In the genomic region with DNA sequence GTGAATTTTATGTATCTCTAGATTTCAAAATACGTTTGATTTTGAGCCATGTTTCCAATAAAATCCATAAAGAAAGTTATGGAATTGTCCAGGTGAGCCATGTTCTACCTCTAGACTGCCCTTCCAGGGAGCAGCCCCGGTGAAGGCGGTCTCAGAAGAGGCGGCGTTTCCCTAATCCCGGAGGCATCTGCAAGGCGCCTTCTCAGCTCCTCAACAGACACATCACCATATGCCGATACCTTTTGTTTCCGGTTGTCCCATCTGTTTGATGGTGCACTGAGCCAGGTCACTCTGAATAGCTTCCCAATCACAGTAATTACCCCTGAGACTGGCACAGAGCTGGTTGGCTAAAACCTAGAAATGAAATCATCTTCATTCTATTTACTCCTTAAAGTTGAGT, we compare ENCODE assay signal across 17 cellular contexts.
"Had no signal": no experiment of that assay in that cellular context is flagged by ENCODE, and none has a peak within 500 bp of the region (broad histone marks: within the 10 kb centered on the region; RNA-seq: fewer than 3 reads in every experiment).

No MANE protein-coding gene starts in this region.

- H3K27ac ChIP-seq: left lung had no signal

- FAIRE-seq: keratinocyte had no signal

- H3K27me3 ChIP-seq: left lung, sigmoid colon had no signal

- H3K4me1 Mint-ChIP-seq: activated CD8-positive, alpha-beta memory T cell treated with anti-CD3 and anti-CD28 coated beads, Interleukin-2, amount 10 ng/mL, durations not matched to agents 7 days and 5 days had no signal

- H3K9me3 Mint-ChIP-seq: activated naive CD4-positive, alpha-beta T cell treated with anti-CD3 and anti-CD28 coated beads, Interleukin-2, amount 50 U/mL, for 72 hours; activated T-cell treated with anti-CD3 and anti-CD28 coated beads, Interleukin-2, amount 50 U/mL, for 24 hours; brain; nephron had no signal

- H3K36me3 Mint-ChIP-seq: activated CD8-positive, alpha-beta memory T cell treated with anti-CD3 and anti-CD28 coated beads, Interleukin-2, amount 10 ng/mL, durations not matched to agents 7 days and 5 days; activated naive CD4-positive, alpha-beta T cell treated with anti-CD3 and anti-CD28 coated beads, Interleukin-2, amount 50 U/mL, for 72 hours had no signal

- H3K4me3 Mint-ChIP-seq: activated CD8-positive, alpha-beta memory T cell treated with anti-CD3 and anti-CD28 coated beads, Interleukin-2, amount 10 ng/mL, durations not matched to agents 7 days and 5 days; activated T-cell treated with anti-CD3 and anti-CD28 coated beads, Interleukin-2, amount 50 U/mL, for 24 hours; brain; nephron had no signal

- DNase-seq: activated CD4-positive, alpha-beta T cell treated with anti-CD3 and anti-CD28 coated beads for 1 hour; activated CD4-positive, alpha-beta T cell treated with anti-CD3 and anti-CD28 coated beads, Interleukin-2, amount 50 U/mL, for 48 hours; activated CD8-positive, alpha-beta memory T cell treated with anti-CD3 and anti-CD28 coated beads, Interleukin-2, amount 10 ng/mL, durations not matched to agents 7 days and 5 days; activated effector memory CD4-positive, alpha-beta T cell treated with anti-CD3 and anti-CD28 coated beads, Interleukin-2, amount 50 U/mL, for 16 hours; activated T-cell treated with anti-CD3 and anti-CD28 coated beads, Interleukin-2, amount 50 U/mL, for 24 hours; amniotic stem cell; dermis blood vessel endothelial cell; erythroblast; left lung; sigmoid colon; stimulated activated CD4-positive, alpha-beta T cell treated with anti-CD3 and anti-CD28 coated beads, Interleukin-2, amount 100 ng/mL, for 24 hours; stimulated activated naive CD4-positive, alpha-beta T cell; trophoblast cell had no signal

- H3K4me3 ChIP-seq: left lung, sigmoid colon had no signal

- H3K36me3 ChIP-seq: left lung had no signal

- ATAC-seq: activated CD8-positive, alpha-beta memory T cell treated with anti-CD3 and anti-CD28 coated beads, Interleukin-2, amount 10 ng/mL, durations not matched to agents 7 days and 5 days; activated naive CD4-positive, alpha-beta T cell treated with anti-CD3 and anti-CD28 coated beads, Interleukin-2, amount 50 U/mL, for 72 hours; left lung had no signal

- H3K27ac Mint-ChIP-seq: activated CD8-positive, alpha-beta memory T cell treated with anti-CD3 and anti-CD28 coated beads, Interleukin-2, amount 10 ng/mL, durations not matched to agents 7 days and 5 days; activated naive CD4-positive, alpha-beta T cell treated with anti-CD3 and anti-CD28 coated beads, Interleukin-2, amount 50 U/mL, for 72 hours; activated T-cell treated with anti-CD3 and anti-CD28 coated beads, Interleukin-2, amount 50 U/mL, for 24 hours; nephron had no signal

- H3K27me3 Mint-ChIP-seq: brain had no signal
